16 cellular contexts compared by ENCODE assay signal in the genomic region with DNA sequence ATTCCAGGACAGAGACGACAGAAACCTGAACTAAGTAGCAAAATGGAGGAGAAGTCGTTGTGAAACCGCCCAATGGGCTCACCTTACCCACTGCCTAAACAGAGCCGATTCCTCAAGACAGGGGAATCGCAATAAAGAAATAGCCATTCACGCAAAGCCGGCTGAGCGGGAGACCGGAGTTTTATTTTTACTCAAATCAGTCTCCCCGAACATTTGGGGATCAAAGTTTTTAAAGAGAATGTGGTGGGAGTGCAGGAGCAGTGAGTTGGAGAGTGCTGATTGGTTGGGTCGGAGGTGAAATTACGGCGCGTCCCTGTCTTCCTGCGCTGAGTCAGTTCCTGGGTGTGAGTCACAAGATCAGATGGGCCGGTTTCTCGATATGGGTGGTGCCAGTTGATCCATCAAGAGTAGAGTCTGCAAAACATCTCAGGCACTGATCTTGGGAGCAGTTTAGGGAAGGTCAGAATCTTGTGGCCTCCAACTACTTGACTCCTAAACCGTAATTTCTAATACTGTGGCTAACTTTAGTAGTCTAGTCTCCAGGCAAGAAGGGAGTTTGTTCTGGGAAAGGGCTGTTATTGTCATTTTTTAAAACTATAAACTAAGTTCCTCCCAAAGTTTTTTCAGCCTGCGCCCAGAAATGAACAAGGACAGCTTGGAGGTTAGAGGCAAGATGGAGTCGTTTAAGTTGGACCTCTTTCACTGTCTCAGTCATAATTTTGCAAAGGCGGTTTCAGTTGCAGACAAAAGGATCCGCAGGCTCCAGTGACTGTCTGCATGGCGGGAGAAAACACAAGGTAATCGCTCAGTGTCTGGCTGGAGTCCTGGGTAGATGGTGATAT. TPM values are rescaled to one million over a fixed set of nuclear protein-coding genes. Genes with fewer than 3 reads are reported as not detected.
DNase-seq lines count a peak whose midpoint lies in the region; ATAC-seq, FAIRE-seq and TF ChIP-seq lines count a peak whose summit lies in the region.
"Had no signal": no experiment of that assay in that cellular context is flagged by ENCODE, and none has a peak within 500 bp of the region (broad histone marks: within the 10 kb centered on the region; RNA-seq: fewer than 3 reads in every experiment).

No MANE protein-coding gene starts in this region.

- H2AFZ ChIP-seq in astrocyte (ENCODE audit: low read depth, low read length) = peak overlapping the region; percentile 70
- H2AFZ ChIP-seq: hepatocyte had no signal

- TF ChIP-seq POLR2A in heart left ventricle (IDR thresholded peaks at IDR 0.05) = no peak

- peak overlapping the region; percentile 87 for H3K27ac ChIP-seq in astrocyte (ENCODE audit: low read depth, low read length)
- no peak overlapping the region for H3K27ac ChIP-seq in heart left ventricle
- H3K27ac ChIP-seq: BLaER1 treated with 17β-estradiol and CSF1 and Interleukin-3, amounts not matched to agents 10 nM and 100 nM; dorsolateral prefrontal cortex; hepatocyte had no signal

- peaks cover 44% of the 10 kb centered on the region for H3K4me1 Mint-ChIP-seq in Calu3 (ENCODE audit: low read depth, unreplicated experiment)
- no peaks in the 10 kb centered on the region for H3K4me1 Mint-ChIP-seq in astrocyte (ENCODE audit: low read depth, unreplicated experiment)
- H3K4me1 Mint-ChIP-seq in activated naive CD8-positive, alpha-beta T cell treated with anti-CD3 and anti-CD28 coated beads for 36 hours = peaks cover 13% of the 10 kb centered on the region

- CTCF ChIA-PET in Calu3 (lab: Charles Lee) = no interaction called here

- no peaks in the 10 kb centered on the region for H3K9me3 ChIP-seq in astrocyte (ENCODE audit: insufficient read depth, low read depth, low read length)
- no peaks in the 10 kb centered on the region for H3K9me3 ChIP-seq in heart left ventricle
- H3K9me3 ChIP-seq: BLaER1 treated with 17β-estradiol and CSF1 and Interleukin-3, amounts not matched to agents 10 nM and 100 nM had no signal

- H3K4me3 Mint-ChIP-seq in Calu3 (ENCODE audit: low read depth, unreplicated experiment) (peak overlapping the region; percentile 63), astrocyte (ENCODE audit: unreplicated experiment) (no peak overlapping the region)
- no peak overlapping the region for H3K4me3 Mint-ChIP-seq in activated naive CD8-positive, alpha-beta T cell treated with anti-CD3 and anti-CD28 coated beads for 36 hours
- H3K4me3 Mint-ChIP-seq: activated naive CD8-positive, alpha-beta T cell had no signal

- peak; percentile 70 for FAIRE-seq in astrocyte (lab: Jason Lieb, UNC)

- no peaks in the 10 kb centered on the region for H3K27me3 ChIP-seq in astrocyte (ENCODE audit: insufficient read depth, low read length)
- H3K27me3 ChIP-seq in heart left ventricle = no peaks in the 10 kb centered on the region
- H3K27me3 ChIP-seq: BLaER1 treated with 17β-estradiol and CSF1 and Interleukin-3, amounts not matched to agents 10 nM and 100 nM; dorsolateral prefrontal cortex; hepatocyte had no signal

- intact Hi-C loops in Calu3 (cut with micrococcal nuclease; ENCODE audit: unreplicated experiment) = loop anchor here (5.0 to 10.0 kb wide), 3 partner anchors 239 to 358 kb away; a partner anchor contains a TSS
- intact Hi-C loops in heart left ventricle (cut with DNase I) = loop anchor here in 2 of 10 donors (5.0 to 10.0 kb wide), 3 partner anchors 67 to 132 kb away; no protein-coding TSS in a partner anchor

- H3K9ac ChIP-seq in astrocyte (ENCODE audit: low read length) = peak overlapping the region; percentile 57
- H3K9ac ChIP-seq: BLaER1 treated with 17β-estradiol and CSF1 and Interleukin-3, amounts not matched to agents 10 nM and 100 nM had no signal

- WGBS in heart left ventricle, 4 donors = 86 to 90% (median 88%) methylated on average over 24 of the region's 24 CpGs

- no peaks in the 10 kb centered on the region for H4K20me1 ChIP-seq in astrocyte (ENCODE audit: insufficient read depth, low read length)
- H4K20me1 ChIP-seq: BLaER1 treated with 17β-estradiol and CSF1 and Interleukin-3, amounts not matched to agents 10 nM and 100 nM had no signal

- H3K36me3 Mint-ChIP-seq in Calu3 (ENCODE audit: insufficient read depth, unreplicated experiment) (peaks cover 27% of the 10 kb centered on the region), astrocyte (ENCODE audit: low read depth, unreplicated experiment) (no peaks in the 10 kb centered on the region)
- no peaks in the 10 kb centered on the region for H3K36me3 Mint-ChIP-seq in activated naive CD8-positive, alpha-beta T cell treated with anti-CD3 and anti-CD28 coated beads for 36 hours
- H3K36me3 Mint-ChIP-seq: activated naive CD8-positive, alpha-beta T cell had no signal

- BruUV-seq in Calu3 (replicated peaks; lab: Mats Ljungman, UMichigan) = TSS peak; percentile 93

- H3K36me3 ChIP-seq in astrocyte (ENCODE audit: insufficient read depth, low read length) (no peaks in the 10 kb centered on the region), heart left ventricle (no peaks in the 10 kb centered on the region)
- H3K36me3 ChIP-seq: BLaER1 treated with 17β-estradiol and CSF1 and Interleukin-3, amounts not matched to agents 10 nM and 100 nM had no signal

- DNase-seq in Calu3 = peak; percentile 83
- peak; percentile 92 for DNase-seq in LoVo (ENCODE audit: low spot score)
- DNase-seq in astrocyte (ENCODE audit: low read depth) = peak; percentile 81
- DNase-seq in left lobe of liver (ENCODE audit: low spot score) = peak; percentile 34
- DNase-seq in heart left ventricle = no peak
- no peak for DNase-seq in activated naive CD8-positive, alpha-beta T cell treated with anti-CD3 and anti-CD28 coated beads for 36 hours
- DNase-seq: activated CD8-positive, alpha-beta memory T cell treated with anti-CD3 and anti-CD28 coated beads for 24 hours; dorsolateral prefrontal cortex; NCI-H187 treated with DMSO at 0.1 percent for 48 hours; occipital lobe had no signal

- TF ChIP-seq CTCF in Calu3 (IDR thresholded peaks at IDR 0.05; ENCODE audit: unreplicated experiment) = no peak
- no peak for TF ChIP-seq CTCF in astrocyte (IDR thresholded peaks at IDR 0.05; ENCODE audit: insufficient read depth, low read depth, low read length)
- TF ChIP-seq CTCF in heart left ventricle (IDR thresholded peaks at IDR 0.05) = no peak

- H3K9me3 Mint-ChIP-seq in Calu3 (ENCODE audit: low read depth, unreplicated experiment) = no peaks in the 10 kb centered on the region
- peaks cover 2% of the 10 kb centered on the region for H3K9me3 Mint-ChIP-seq in astrocyte (ENCODE audit: unreplicated experiment)
- H3K9me3 Mint-ChIP-seq in activated naive CD8-positive, alpha-beta T cell treated with anti-CD3 and anti-CD28 coated beads for 36 hours = no peaks in the 10 kb centered on the region

- H3K27ac Mint-ChIP-seq in Calu3 (ENCODE audit: unreplicated experiment) (peak overlapping the region; percentile 99), astrocyte (ENCODE audit: unreplicated experiment) (no peak overlapping the region)
- no peak overlapping the region for H3K27ac Mint-ChIP-seq in activated naive CD8-positive, alpha-beta T cell treated with anti-CD3 and anti-CD28 coated beads for 36 hours
- H3K27ac Mint-ChIP-seq: activated naive CD8-positive, alpha-beta T cell had no signal

- ATAC-seq in left lobe of liver (no peak), HG03159 (IDR thresholded peaks at IDR 0.05; ENCODE audit: unreplicated experiment) (no peak), heart left ventricle (no peak), HG03521 (IDR thresholded peaks at IDR 0.05; ENCODE audit: unreplicated experiment) (no peak)

- no peaks in the 10 kb centered on the region for H3K79me2 ChIP-seq in astrocyte (ENCODE audit: insufficient read depth, low read length)
- H3K79me2 ChIP-seq: hepatocyte had no signal

- H3K4me1 ChIP-seq in astrocyte (ENCODE audit: insufficient read depth, low read length) (peaks cover 19% of the 10 kb centered on the region), heart left ventricle (peaks cover 0 to 25% (median 0%) of the 10 kb centered on the region in 12 donors)

- H3K27me3 Mint-ChIP-seq in Calu3 (ENCODE audit: unreplicated experiment) (peaks cover under 1% of the 10 kb centered on the region), astrocyte (ENCODE audit: low read depth, unreplicated experiment) (no peaks in the 10 kb centered on the region)
- H3K27me3 Mint-ChIP-seq in activated naive CD8-positive, alpha-beta T cell treated with anti-CD3 and anti-CD28 coated beads for 36 hours = peaks cover under 1% of the 10 kb centered on the region
- H3K27me3 Mint-ChIP-seq: activated naive CD8-positive, alpha-beta T cell had no signal

- H3K4me2 ChIP-seq in astrocyte (ENCODE audit: low read length) = peak overlapping the region; percentile 59
- H3K4me2 ChIP-seq: hepatocyte had no signal

- H3K4me3 ChIP-seq in astrocyte (ENCODE audit: insufficient read depth, low read depth, low read length) (no peak overlapping the region), heart left ventricle (no peak overlapping the region)
- H3K4me3 ChIP-seq: BLaER1 treated with 17β-estradiol and CSF1 and Interleukin-3, amounts not matched to agents 10 nM and 100 nM; dorsolateral prefrontal cortex; hepatocyte; lung had no signal

RNA-seq across cellular contexts. Expression of a gene that starts 34.1 kb away (rescaled TPM):
- total RNA-seq in Calu3 (2022) = not detected in 2 replicates
- not detected in 2 replicates for total RNA-seq in astrocyte
- total RNA-seq in left lobe of liver = not detected
- total RNA-seq in heart left ventricle = not detected
- not detected for polyA plus RNA-seq in heart left ventricle
- not detected for total RNA-seq in activated naive CD8-positive, alpha-beta T cell treated with anti-CD3 and anti-CD28 coated beads for 36 hours
- total RNA-seq: hepatocyte, lung, occipital lobe had no signal
- polyA plus RNA-seq: hepatocyte, lung had no signal

RNA-seq across cellular contexts. Expression of a gene that starts 42.0 kb away (rescaled TPM):
- total RNA-seq in Calu3 (2022) (not detected in 2 replicates), astrocyte (not detected in 2 replicates), left lobe of liver (not detected), heart left ventricle (not detected)
- polyA plus RNA-seq in heart left ventricle = not detected
- total RNA-seq in activated naive CD8-positive, alpha-beta T cell treated with anti-CD3 and anti-CD28 coated beads for 36 hours = not detected
- total RNA-seq: dorsolateral prefrontal cortex, hepatocyte, lung, occipital lobe had no signal
- polyA plus RNA-seq: hepatocyte, lung had no signal

Comparison
In these comparisons a context has a peak if more than half of its experiments do, and no peak if none do; other contexts are left out.
1. DNase-seq: peak in Calu3 (single experiment), LoVo (single experiment), astrocyte (single experiment) and left lobe of liver (single experiment); none in heart left ventricle (0 of 5) and activated naive CD8-positive, alpha-beta T cell treated with anti-CD3 and anti-CD28 coated beads for 36 hours (single experiment).